In genomic region chr12:52139579-52140062, GRCh38 we compare ENCODE assay signal across 9 cellular contexts. TPM values are rescaled to one million over a fixed set of nuclear protein-coding genes. Genes with fewer than 3 reads are reported as not detected.
DNase-seq lines count a peak whose midpoint lies in the region; ATAC-seq, FAIRE-seq and TF ChIP-seq lines count a peak whose summit lies in the region.
"Had no signal": no experiment of that assay in that cellular context is flagged by ENCODE, and none has a peak within 500 bp of the region (broad histone marks: within the 10 kb centered on the region; RNA-seq: fewer than 3 reads in every experiment).

No MANE protein-coding gene starts in this region.

- H3K36me3 Mint-ChIP-seq in HFFc6 (ENCODE audit: low read depth) = no peaks in the 10 kb centered on the region

- no peak overlapping the region for H3K27ac ChIP-seq in pancreas

- H3K27ac Mint-ChIP-seq in HFFc6 = no peak overlapping the region
- H3K27ac Mint-ChIP-seq: IgD-negative memory B cell had no signal

- ATAC-seq in pancreas (peak; percentile 78 to 95 (median 87)), HG02885 (IDR thresholded peaks at IDR 0.05; ENCODE audit: poor library complexity, unreplicated experiment) (no peak), GM21526 (IDR thresholded peaks at IDR 0.05; ENCODE audit: low FRiP score, unreplicated experiment) (no peak)

- no peaks in the 10 kb centered on the region for H3K9me3 ChIP-seq in pancreas

- no peaks in the 10 kb centered on the region for H3K4me1 ChIP-seq in pancreas

- H3K4me3 ChIP-seq in choroid plexus epithelial cell (ENCODE audit: low read depth, low read length) (no peak overlapping the region), pancreas (no peak overlapping the region)

- peaks cover 6% of the 10 kb centered on the region for H3K27me3 Mint-ChIP-seq in HFFc6 (ENCODE audit: insufficient read depth)

- 8% methylated on average over 5 of the region's 5 CpGs for WGBS in pancreas, 2 donors

- intact Hi-C loops in pancreas (cut with DNase I) = loop anchor here in 1 of 3 donors (10.0 kb wide), 1 partner anchor 845 kb away; no protein-coding TSS in a partner anchor

- TF ChIP-seq CTCF in HFFc6 (IDR thresholded peaks at IDR 0.05) (peak; percentile 81), choroid plexus epithelial cell (conservative IDR thresholded peaks at IDR 0.05; ENCODE audit: low read depth, low read length) (peak; percentile 80), pancreas (IDR thresholded peaks at IDR 0.05) (peak; percentile 47 to 77 (median 66))

- FAIRE-seq in RCC 7860 (lab: Jason Lieb, UNC) (no peak), pancreas (lab: Jason Lieb, UNC) (no peak)

- DNase-seq in COR-L47 (lab: John Stamatoyannopoulos, UW) = peak; percentile 66
- DNase-seq in HFFc6 = peak; percentile 18
- DNase-seq in RCC 7860 (ENCODE audit: low spot score) = peak; percentile 14
- DNase-seq in choroid plexus epithelial cell (ENCODE audit: low read depth) = no peak
- peak in 3 of 6 donors; percentile 38 to 72 (median 71) for DNase-seq in pancreas
- DNase-seq in retina = no peak

- H3K4me3 Mint-ChIP-seq in HFFc6 = no peak overlapping the region

- no peaks in the 10 kb centered on the region for H3K27me3 ChIP-seq in pancreas

- peaks cover 28% of the 10 kb centered on the region for H3K4me1 Mint-ChIP-seq in HFFc6 (ENCODE audit: low read depth)

- no peaks in the 10 kb centered on the region for H3K36me3 ChIP-seq in pancreas

- no peaks in the 10 kb centered on the region for H3K9me3 Mint-ChIP-seq in HFFc6
- H3K9me3 Mint-ChIP-seq: IgD-negative memory B cell had no signal

RNA-seq across cellular contexts. Expression of gene KRT80, which starts 52.2 kb away (rescaled TPM):
- total RNA-seq in HFFc6 (2021; fragmentation: NEBNext Ultra II Directional; extraction: Animal tissue kit (Norgen Biotek cat#: 25700)) = 1 to 10 TPM; 2.3 to 3.7 (median 2.8) TPM
- 10 to 100 TPM in 3 of 6 donors, 1 to 10 TPM in 3; 4.8 to 18.3 (median 9.0) TPM for total RNA-seq in pancreas
- polyA plus RNA-seq in pancreas = 1 to 10 TPM; 8.1 to 9.1 TPM
- polyA plus RNA-seq: IgD-negative memory B cell had no signal

Comparison
In these comparisons a context has a peak if more than half of its experiments do, and no peak if none do; other contexts are left out.
1. DNase-seq: peak in COR-L47 (single experiment), HFFc6 (single experiment) and RCC 7860 (single experiment); none in choroid plexus epithelial cell (single experiment) and retina (single experiment).
2. ATAC-seq: peak in pancreas (4 of 4); none in HG02885 (single experiment) and GM21526 (single experiment).
3. Peak in every context shown above with its lines, with median percentiles within 50 percentile points of each other: CTCF ChIP-seq.